ENCODE assay signal across 11 cellular contexts in the genomic region with DNA sequence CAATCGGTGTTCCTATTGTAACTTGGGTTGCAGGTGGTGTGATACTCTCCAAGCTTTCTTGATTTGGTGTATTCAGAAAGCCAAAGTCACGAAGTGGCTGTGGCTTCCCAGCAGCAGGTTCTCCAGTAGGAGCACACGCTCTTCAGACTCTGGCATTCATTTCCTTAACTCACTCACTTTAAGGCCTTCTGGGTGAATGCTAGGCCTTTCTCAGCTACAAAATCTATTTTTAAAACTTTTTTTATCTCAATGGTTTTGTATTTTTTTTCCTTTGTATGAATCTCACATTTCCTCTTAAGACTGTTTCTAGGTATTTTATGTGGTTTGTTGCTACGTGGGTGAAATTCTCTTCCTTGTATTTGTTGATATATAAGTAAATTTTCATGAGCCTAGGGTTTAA. TPM values are rescaled to one million over a fixed set of nuclear protein-coding genes. Genes with fewer than 3 reads are reported as not detected.
DNase-seq lines count a peak whose midpoint lies in the region; ATAC-seq and TF ChIP-seq lines count a peak whose summit lies in the region.
"Had no signal": no experiment of that assay in that cellular context is flagged by ENCODE, and none has a peak within 500 bp of the region (broad histone marks: within the 10 kb centered on the region; RNA-seq: fewer than 3 reads in every experiment).

No MANE protein-coding gene starts in this region.

- CTCF ChIA-PET in Calu3 (lab: Charles Lee): interaction anchor here (0.6 to 1.0 kb wide), 3 partner anchors 10 to 23 kb away, joined by 3 read pairs; a partner anchor contains a TSS

- H4K20me1 ChIP-seq in GM23338 (replicated peaks; ENCODE audit: insufficient read depth): no peaks in the 10 kb centered on the region

- H3F3A ChIP-seq in GM23338 (replicated peaks; ENCODE audit: low read depth): no peaks in the 10 kb centered on the region

- WGBS in aorta, 2 donors: 76 to 85% methylated on average over 4 of the region's 4 CpGs

- H3K4me1 Mint-ChIP-seq in Calu3 (ENCODE audit: low read depth, unreplicated experiment) (peaks cover 21% of the 10 kb centered on the region), GM23338 (peaks cover 19% of the 10 kb centered on the region)
- H3K4me1 Mint-ChIP-seq in activated naive CD8-positive, alpha-beta T cell treated with anti-CD3 and anti-CD28 coated beads, Interleukin-2, amount 10 ng/mL, durations not matched to agents 7 days and 5 days: peaks cover 21% of the 10 kb centered on the region
- peaks cover 6 to 24% (median 19%) of the 10 kb centered on the region in 4 donors for H3K4me1 Mint-ChIP-seq in naive thymus-derived CD8-positive, alpha-beta T cell

- no TSS peak for BruUV-seq in Calu3 (replicated peaks; lab: Mats Ljungman, UMichigan)

- H3K79me2 ChIP-seq in GM23338 (replicated peaks; ENCODE audit: insufficient read depth): no peaks in the 10 kb centered on the region

- H3K4me3 ChIP-seq in GM23338 (no peak overlapping the region), aorta (ENCODE audit: low read length in 2 of 2) (no peak overlapping the region)
- H3K4me3 ChIP-seq: colonic mucosa had no signal

- H3K4me1 ChIP-seq in GM23338 (ENCODE audit: insufficient read depth) (peaks cover 5% of the 10 kb centered on the region; the same call in 1 of the 2 replicates), aorta (ENCODE audit: control insufficient read depth in 1 of 2, insufficient read depth in 2 of 2, low read length in 2 of 2) (no peaks in the 10 kb centered on the region)
- H3K4me1 ChIP-seq: colonic mucosa had no signal

- H3K4me3 Mint-ChIP-seq in Calu3 (ENCODE audit: low read depth, unreplicated experiment) (peak overlapping the region; percentile 15), GM23338 (no peak overlapping the region)
- peak overlapping the region; percentile 72 for H3K4me3 Mint-ChIP-seq in activated naive CD8-positive, alpha-beta T cell treated with anti-CD3 and anti-CD28 coated beads, Interleukin-2, amount 10 ng/mL, durations not matched to agents 7 days and 5 days
- peak overlapping the region; percentile 21 to 81 (median 68) for H3K4me3 Mint-ChIP-seq in naive thymus-derived CD8-positive, alpha-beta T cell

- ATAC-seq in GM23338: peak; percentile 54
- ATAC-seq in activated naive CD8-positive, alpha-beta T cell treated with anti-CD3 and anti-CD28 coated beads, Interleukin-2, amount 10 ng/mL, durations not matched to agents 7 days and 5 days (ENCODE audit: low read depth): peak; percentile 67
- ATAC-seq in naive thymus-derived CD8-positive, alpha-beta T cell: peak; percentile 70 to 78
- ATAC-seq in aorta (ENCODE audit: low FRiP score): no peak
- no peak for ATAC-seq in omental fat pad (ENCODE audit: low FRiP score)

- H3K36me3 ChIP-seq in GM23338 (ENCODE audit: insufficient read depth) (no peaks in the 10 kb centered on the region), aorta (ENCODE audit: control insufficient read depth in 1 of 2, insufficient read depth in 2 of 2, low read length in 1 of 2) (no peaks in the 10 kb centered on the region)
- H3K36me3 ChIP-seq: colonic mucosa had no signal

- H3K27me3 Mint-ChIP-seq in Calu3 (ENCODE audit: unreplicated experiment) (no peaks in the 10 kb centered on the region), GM23338 (ENCODE audit: insufficient read depth, low read depth, poor library complexity) (no peaks in the 10 kb centered on the region)
- H3K27me3 Mint-ChIP-seq in activated naive CD8-positive, alpha-beta T cell treated with anti-CD3 and anti-CD28 coated beads, Interleukin-2, amount 10 ng/mL, durations not matched to agents 7 days and 5 days: no peaks in the 10 kb centered on the region
- H3K27me3 Mint-ChIP-seq in naive thymus-derived CD8-positive, alpha-beta T cell: no peaks in the 10 kb centered on the region

- DNase-seq in Calu3 (peak; percentile 6), GM23338 (ENCODE audit: low spot score) (peak; percentile 17), aorta (no peak), KBM-7 (no peak), omental fat pad (ENCODE audit: low spot score) (no peak)
- DNase-seq in activated naive CD8-positive, alpha-beta T cell treated with anti-CD3 and anti-CD28 coated beads, Interleukin-2, amount 10 ng/mL, durations not matched to agents 7 days and 5 days: no peak
- DNase-seq in naive thymus-derived CD8-positive, alpha-beta T cell: peak in 3 of 10 donors; percentile 20 to 46 (median 42)
- DNase-seq: activated gamma-delta T cell, colonic mucosa, NCI-H226 had no signal

- POLR2A ChIA-PET in activated naive CD8-positive, alpha-beta T cell treated with anti-CD3 and anti-CD28 coated beads, Interleukin-2, amount 10 ng/mL, durations not matched to agents 7 days and 5 days (lab: Charles Lee): interaction anchor here (5.0 kb wide), 1 partner anchor 23 kb away, joined by 60 read pairs; a partner anchor contains a TSS
- POLR2A ChIA-PET in naive thymus-derived CD8-positive, alpha-beta T cell (lab: Charles Lee): interaction anchor here (3.0 kb wide), 1 partner anchor 23 kb away, joined by 19 read pairs; a partner anchor contains a TSS

- no peaks in the 10 kb centered on the region for H3K9me2 ChIP-seq in GM23338 (ENCODE audit: insufficient read depth)

- H3K27ac ChIP-seq in GM23338 (ENCODE audit: low read depth): no peak overlapping the region
- H3K27ac ChIP-seq in aorta (ENCODE audit: low read depth in 1 of 2, low read length in 2 of 2): no peak overlapping the region
- H3K27ac ChIP-seq: colonic mucosa, RWPE1 had no signal

- in situ Hi-C loops in KBM-7 (cut with MboI; ENCODE audit: low pct_unique_long_range_greater_than_20kb, low sequenced_read_pairs): no loop called here

- H2AFZ ChIP-seq in GM23338: no peak overlapping the region

- no peak for TF ChIP-seq CTCF in Calu3 (IDR thresholded peaks at IDR 0.05; ENCODE audit: unreplicated experiment)
- no peak for TF ChIP-seq CTCF in GM23338 (conservative IDR thresholded peaks at IDR 0.05; ENCODE audit: low read depth in 2 of 2)
- no peak for TF ChIP-seq CTCF in omental fat pad (IDR thresholded peaks at IDR 0.05)

- H3K4me2 ChIP-seq in GM23338: no peak overlapping the region

- H3K27ac Mint-ChIP-seq in Calu3 (ENCODE audit: unreplicated experiment): peak overlapping the region; percentile 77
- H3K27ac Mint-ChIP-seq in GM23338: no peak overlapping the region
- H3K27ac Mint-ChIP-seq in activated naive CD8-positive, alpha-beta T cell treated with anti-CD3 and anti-CD28 coated beads, Interleukin-2, amount 10 ng/mL, durations not matched to agents 7 days and 5 days: peak overlapping the region; percentile 83
- H3K27ac Mint-ChIP-seq in naive thymus-derived CD8-positive, alpha-beta T cell: peak overlapping the region; percentile 43 to 89 (median 76)

- H3K27me3 ChIP-seq in GM23338 (ENCODE audit: insufficient read depth) (no peaks in the 10 kb centered on the region), aorta (ENCODE audit: control insufficient read depth in 1 of 2, insufficient read depth in 2 of 2, low read length in 1 of 2) (no peaks in the 10 kb centered on the region)
- H3K27me3 ChIP-seq: colonic mucosa had no signal

- no peaks in the 10 kb centered on the region for H3K9me3 Mint-ChIP-seq in Calu3 (ENCODE audit: low read depth, unreplicated experiment)
- H3K9me3 Mint-ChIP-seq in GM23338: no peaks in the 10 kb centered on the region
- no peaks in the 10 kb centered on the region for H3K9me3 Mint-ChIP-seq in activated naive CD8-positive, alpha-beta T cell treated with anti-CD3 and anti-CD28 coated beads, Interleukin-2, amount 10 ng/mL, durations not matched to agents 7 days and 5 days
- no peaks in the 10 kb centered on the region for H3K9me3 Mint-ChIP-seq in naive thymus-derived CD8-positive, alpha-beta T cell

- no peaks in the 10 kb centered on the region for H3K9me3 ChIP-seq in aorta (ENCODE audit: control insufficient read depth, low read length)
- H3K9me3 ChIP-seq: colonic mucosa had no signal

- intact Hi-C loops in Calu3 (cut with micrococcal nuclease; ENCODE audit: unreplicated experiment): no loop called here
- intact Hi-C loops in aorta (cut with DNase I): no loop called here

- H3K36me3 Mint-ChIP-seq in Calu3 (ENCODE audit: insufficient read depth, unreplicated experiment) (no peaks in the 10 kb centered on the region), GM23338 (ENCODE audit: low read depth) (no peaks in the 10 kb centered on the region)
- no peaks in the 10 kb centered on the region for H3K36me3 Mint-ChIP-seq in activated naive CD8-positive, alpha-beta T cell treated with anti-CD3 and anti-CD28 coated beads, Interleukin-2, amount 10 ng/mL, durations not matched to agents 7 days and 5 days
- no peaks in the 10 kb centered on the region for H3K36me3 Mint-ChIP-seq in naive thymus-derived CD8-positive, alpha-beta T cell

TF ChIP-seq in GM23338, 12 proteins besides CTCF, POLR2A, EP300 and RAD21 (continues in another document):
- TF ChIP-seq NANOG (IDR thresholded peaks at IDR 0.05; ENCODE audit: borderline replicate concordance): no peak
- TF ChIP-seq, protein P1, sequence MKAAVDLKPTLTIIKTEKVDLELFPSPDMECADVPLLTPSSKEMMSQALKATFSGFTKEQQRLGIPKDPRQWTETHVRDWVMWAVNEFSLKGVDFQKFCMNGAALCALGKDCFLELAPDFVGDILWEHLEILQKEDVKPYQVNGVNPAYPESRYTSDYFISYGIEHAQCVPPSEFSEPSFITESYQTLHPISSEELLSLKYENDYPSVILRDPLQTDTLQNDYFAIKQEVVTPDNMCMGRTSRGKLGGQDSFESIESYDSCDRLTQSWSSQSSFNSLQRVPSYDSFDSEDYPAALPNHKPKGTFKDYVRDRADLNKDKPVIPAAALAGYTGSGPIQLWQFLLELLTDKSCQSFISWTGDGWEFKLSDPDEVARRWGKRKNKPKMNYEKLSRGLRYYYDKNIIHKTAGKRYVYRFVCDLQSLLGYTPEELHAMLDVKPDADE (IDR thresholded peaks at IDR 0.05): no peak
- TF ChIP-seq EZH2 (IDR thresholded peaks at IDR 0.05; ENCODE audit: low read depth, unreplicated experiment): no peak
- TF ChIP-seq ZNF114 (CRISPR knock-in tag; IDR thresholded peaks at IDR 0.05): no peak
- no peak for TF ChIP-seq CREB1 (CRISPR knock-in tag; IDR thresholded peaks at IDR 0.05; ENCODE audit: low read depth)
- no peak for TF ChIP-seq JUNB (IDR thresholded peaks at IDR 0.05; ENCODE audit: unreplicated experiment)

RNA-seq across cellular contexts. Expression of a gene that starts 22.9 kb away (rescaled TPM):
- total RNA-seq in Calu3 (2022) (75.6 and 82.8 TPM in 2 replicates), aorta (10 to 100 TPM; 37.4 to 38.1 TPM), omental fat pad (10 to 100 TPM; 28.8 to 56.6 (median 41.9) TPM)
- total RNA-seq in GM23338 (2014; rRNA removed; shearing (Covaris generic)): 29.4 and 32.8 TPM in 2 replicates
- polyA plus RNA-seq in GM23338 (2016; fragmentation: Nextera tagmentation; extraction: Ambion mirVana) (14.6 and 15.2 TPM in 2 replicates), aorta (10 to 100 TPM in 1 of 2 donors, 1 to 10 TPM in 1; 8.5 to 14.0 TPM)
- 10 to 100 TPM; 32.4 to 36.7 TPM for total RNA-seq in activated naive CD8-positive, alpha-beta T cell treated with anti-CD3 and anti-CD28 coated beads, Interleukin-2, amount 10 ng/mL, durations not matched to agents 7 days and 5 days
- total RNA-seq in naive thymus-derived CD8-positive, alpha-beta T cell: 10 to 100 TPM; 51.5 to 62.1 TPM
- polyA plus RNA-seq in naive thymus-derived CD8-positive, alpha-beta T cell: 1 to 10 TPM; 5.3 to 8.6 (median 7.6) TPM

Comparison
In these comparisons a context has a peak if more than half of its experiments do, and no peak if none do; other contexts are left out.
1. DNase-seq: peak in Calu3 (single experiment) and GM23338 (single experiment); none in activated naive CD8-positive, alpha-beta T cell treated with anti-CD3 and anti-CD28 coated beads, Interleukin-2, amount 10 ng/mL, durations not matched to agents 7 days and 5 days (single experiment), aorta (0 of 2), KBM-7 (single experiment) and omental fat pad (single experiment).
2. ATAC-seq: peak in GM23338 (single experiment), activated naive CD8-positive, alpha-beta T cell treated with anti-CD3 and anti-CD28 coated beads, Interleukin-2, amount 10 ng/mL, durations not matched to agents 7 days and 5 days (single experiment) and naive thymus-derived CD8-positive, alpha-beta T cell (2 of 2); none in aorta (single experiment) and omental fat pad (single experiment).